ENCODE assay signal across 8 cellular contexts in genomic region chr3:196867507-196868296, GRCh38.
DNase-seq lines count a peak whose midpoint lies in the region; ATAC-seq and TF ChIP-seq lines count a peak whose summit lies in the region.

Gene SENP5 (plus strand): TSS chr3:196867920. CDS start chr3:196885182, 17,262 bp downstream.

- H3K9ac ChIP-seq in BLaER1 = peak within 1 kb of the TSS; percentile 97

- TF ChIP-seq CTCF in choroid plexus epithelial cell (conservative IDR thresholded peaks at IDR 0.05; ENCODE audit: low read depth, low read length) = no peak

- peaks cover 33% of the 10 kb centered on the region for H3K4me1 ChIP-seq in BLaER1

- ATAC-seq in GM19328 (IDR thresholded peaks at IDR 0.05; ENCODE audit: unreplicated experiment) = peak; percentile 89
- ATAC-seq in HG03469 (IDR thresholded peaks at IDR 0.05; ENCODE audit: unreplicated experiment) = peak; percentile 78

- peak within 1 kb of the TSS; percentile 93 for H3K27ac ChIP-seq in BLaER1

- no peaks in the 10 kb centered on the region for H3K27me3 ChIP-seq in BLaER1

- peaks cover 14% of the 10 kb centered on the region for H3K9me3 ChIP-seq in BLaER1

- H4K20me1 ChIP-seq in BLaER1 = peaks cover 50% of the 10 kb centered on the region

- H3K4me3 ChIP-seq in BLaER1 (peak within 1 kb of the TSS; percentile 100), choroid plexus epithelial cell (ENCODE audit: low read depth, low read length) (peak within 1 kb of the TSS; percentile 93)

- DNase-seq in NCI-H524 treated with DMSO at 0.1 percent for 48 hours (lab: John Stamatoyannopoulos, UW) (peak; percentile 17), choroid plexus epithelial cell (ENCODE audit: low read depth) (peak; percentile 90), kidney glomerular epithelial cell (lab: John Stamatoyannopoulos, UW) (peak; percentile 81)
- DNase-seq in activated CD4-positive, alpha-beta T cell treated with anti-CD3 and anti-CD28 coated beads for 4 hours = peak; percentile 85
- peak; percentile 78 to 86 for DNase-seq in stimulated activated CD4-positive, alpha-beta T cell treated with anti-CD3 and anti-CD28 coated beads, Interleukin-15, amount 100 ng/mL, for 48 hours (ENCODE audit: low read depth in 2 of 2)

- peak within 1 kb of the TSS; percentile 96 for H3K4me2 ChIP-seq in BLaER1

- peaks cover 24% of the 10 kb centered on the region for H3K36me3 ChIP-seq in BLaER1

Comparison
In these comparisons a context has a peak if more than half of its experiments do, and no peak if none do; other contexts are left out.
1. Peak in every context shown above with its lines: DNase-seq, ATAC-seq, H3K4me3 ChIP-seq and H3K27ac ChIP-seq.
2. DNase-seq: peak in every context shown above with its lines; median percentile 90 in choroid plexus epithelial cell; 85 in activated CD4-positive, alpha-beta T cell treated with anti-CD3 and anti-CD28 coated beads for 4 hours; 82 in stimulated activated CD4-positive, alpha-beta T cell treated with anti-CD3 and anti-CD28 coated beads, Interleukin-15, amount 100 ng/mL, for 48 hours; 81 in kidney glomerular epithelial cell; 17 in NCI-H524 treated with DMSO at 0.1 percent for 48 hours.